In the genomic region with DNA sequence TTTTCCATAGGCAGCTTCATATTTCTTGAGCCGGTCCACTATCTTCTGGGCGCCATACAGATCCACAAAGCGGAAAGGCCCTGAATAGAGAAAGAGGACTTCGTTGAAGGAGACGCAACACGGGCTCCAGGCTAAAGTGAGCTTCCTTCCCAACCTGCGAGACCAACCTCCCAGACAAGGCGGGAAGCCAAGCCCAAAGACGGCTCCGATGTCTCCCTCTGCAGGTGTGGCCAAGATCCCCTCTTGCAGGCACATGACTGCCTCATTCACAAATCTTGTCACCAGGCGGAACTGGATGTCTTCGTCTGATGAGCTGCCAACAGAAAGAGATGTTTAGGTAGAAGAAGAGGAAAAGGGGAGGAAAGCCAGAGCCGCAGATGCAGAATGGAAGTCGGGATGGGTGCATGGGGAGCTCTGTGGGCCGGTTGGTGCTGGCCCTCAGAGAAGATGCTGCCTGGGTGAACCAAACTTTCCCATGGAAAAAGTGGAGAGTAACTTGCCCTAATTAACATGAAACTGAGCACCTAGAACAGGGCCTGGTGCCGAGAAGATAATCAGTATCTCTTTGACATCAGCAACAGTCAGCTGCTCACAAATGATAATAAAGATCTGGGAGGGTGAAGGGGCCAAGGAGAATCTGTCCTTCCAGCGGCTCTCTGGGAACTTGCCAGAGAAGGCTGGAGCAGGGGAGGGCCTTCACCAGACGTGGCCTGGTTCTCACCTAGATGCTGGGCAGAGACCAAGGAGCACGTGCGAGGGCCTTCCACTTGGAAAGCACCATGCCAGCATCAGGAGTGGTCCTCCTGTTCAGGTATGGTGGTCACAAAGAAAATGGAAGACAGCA, we compare ENCODE assay signal across 17 cellular contexts.
"Had no signal": no experiment of that assay in that cellular context is flagged by ENCODE, and none has a peak within 500 bp of the region (broad histone marks: within the 10 kb centered on the region; RNA-seq: fewer than 3 reads in every experiment).

No MANE protein-coding gene starts in this region.

- H3K27me3 ChIP-seq: brain microvascular endothelial cell, dorsolateral prefrontal cortex, esophagus squamous epithelium, left lung, thyroid gland, vagina had no signal

- H3K27me3 Mint-ChIP-seq: activated naive CD8-positive, alpha-beta T cell treated with anti-CD3 and anti-CD28 coated beads for 36 hours had no signal

- ATAC-seq: left lung had no signal

- H3K4me1 ChIP-seq: esophagus squamous epithelium, thyroid gland had no signal

- DNase-seq: activated CD4-positive, alpha-beta T cell treated with anti-CD3 and anti-CD28 coated beads for 48 hours; activated effector memory CD4-positive, alpha-beta T cell treated with Interleukin-2 at 50 U/mL for 16 hours; activated naive CD8-positive, alpha-beta T cell treated with anti-CD3 and anti-CD28 coated beads for 36 hours; activated T-cell treated with anti-CD3 and anti-CD28 coated beads, Interleukin-2, amount 50 U/mL, for 1 hour; brain microvascular endothelial cell; cerebellar nuclear complex; dorsolateral prefrontal cortex; esophagus squamous epithelium; foreskin fibroblast; left lung; mesendoderm; retina; SW 1271; T-helper 9 cell; thyroid gland had no signal

- H3K9me3 Mint-ChIP-seq: activated naive CD8-positive, alpha-beta T cell treated with anti-CD3 and anti-CD28 coated beads for 36 hours had no signal

- H3K27ac Mint-ChIP-seq: activated naive CD8-positive, alpha-beta T cell treated with anti-CD3 and anti-CD28 coated beads for 36 hours had no signal

- H3K4me3 ChIP-seq: dorsolateral prefrontal cortex, esophagus squamous epithelium, left lung, thyroid gland, vagina had no signal

- H3K4me3 Mint-ChIP-seq: activated naive CD8-positive, alpha-beta T cell treated with anti-CD3 and anti-CD28 coated beads for 36 hours had no signal

- H3K9me3 ChIP-seq: esophagus squamous epithelium, left lung, thyroid gland, vagina had no signal

- H3K27ac ChIP-seq: brain microvascular endothelial cell, esophagus squamous epithelium, left lung, thyroid gland, vagina, VCaP had no signal
